18 cellular contexts compared by ENCODE assay signal in genomic region chr19:4210166-4210731, GRCh38. TPM values are rescaled to one million over a fixed set of nuclear protein-coding genes. Genes with fewer than 3 reads are reported as not detected.
DNase-seq lines count a peak whose midpoint lies in the region; ATAC-seq and TF ChIP-seq lines count a peak whose summit lies in the region.
"Had no signal": no experiment of that assay in that cellular context is flagged by ENCODE, and none has a peak within 500 bp of the region (broad histone marks: within the 10 kb centered on the region; RNA-seq: fewer than 3 reads in every experiment).

No MANE protein-coding gene starts in this region.

- peak overlapping the region; percentile 38 for H3K14ac ChIP-seq in neuronal stem cell (ENCODE audit: low read length)

- H4K91ac ChIP-seq in neuronal stem cell (ENCODE audit: low read depth, low read length, poor library complexity) = no peak overlapping the region

- peak overlapping the region; percentile 81 for H2BK15ac ChIP-seq in neuronal stem cell (ENCODE audit: low read length)

- no CpG with 5 or more reads among the region's 15 CpGs for WGBS in neuronal stem cell (ENCODE audit: extremely low coverage in 2 of 2, insufficient read length in 2 of 2, insufficient replicate concordance in 1 of 2), 2 donors

- H4K8ac ChIP-seq in neuronal stem cell (ENCODE audit: low read depth, low read length) = no peak overlapping the region

- H3K4me2 ChIP-seq in neuronal stem cell (ENCODE audit: insufficient read depth, low read length, poor library complexity, severe bottlenecking) = no peak overlapping the region
- H3K4me2 ChIP-seq: GM23338 had no signal

- H3K4ac ChIP-seq in neuronal stem cell (ENCODE audit: low read length) = no peak overlapping the region

- POLR2A ChIA-PET in HEK293 (lab: Yijun Ruan, JAX) = no interaction called here

- peak overlapping the region; percentile 75 for H2AK5ac ChIP-seq in neuronal stem cell (ENCODE audit: low read depth, low read length)

- no peak overlapping the region for H3K23ac ChIP-seq in neuronal stem cell (ENCODE audit: low read depth, low read length, poor library complexity)

- H2BK12ac ChIP-seq in neuronal stem cell (ENCODE audit: low read length) = no peak overlapping the region

- no peak overlapping the region for H3K27ac ChIP-seq in HEK293 (ENCODE audit: extremely low read depth, low read depth, low read length)
- no peak overlapping the region for H3K27ac ChIP-seq in neuronal stem cell (replicated peaks; ENCODE audit: low read length)
- H3K27ac ChIP-seq in lower lobe of right lung = no peak overlapping the region
- H3K27ac ChIP-seq: HL-60 had no signal

- DNase-seq in neuronal stem cell (ENCODE audit: low spot score) (no peak), lower lobe of right lung (no peak), T-helper 2 cell (no peak)
- DNase-seq: ACHN; BE2C; C1 segment of cervical spinal cord; CD4-positive, CD25-positive, alpha-beta regulatory T cell; CD8-positive, alpha-beta memory T cell; COR-L47; GDM1; HCEC 1CT; HFFc6; IMR-90; KBM-7 had no signal

- H3K4me3 ChIP-seq in HEK293 (ENCODE audit: low read depth, low read length) = no peak overlapping the region
- no peak overlapping the region for H3K4me3 ChIP-seq in neuronal stem cell (ENCODE audit: low read length in 2 of 2)
- no peak overlapping the region for H3K4me3 ChIP-seq in lower lobe of right lung
- H3K4me3 ChIP-seq: GM23338 had no signal

- peak overlapping the region; percentile 18 for H2BK120ac ChIP-seq in neuronal stem cell (ENCODE audit: low read depth, low read length)

- TF ChIP-seq CTCF in HEK293 (tag by site-specific recombination; IDR thresholded peaks at IDR 0.05) = no peak
- no peak for TF ChIP-seq CTCF in lower lobe of right lung (IDR thresholded peaks at IDR 0.05)

- H2AFZ ChIP-seq in neuronal stem cell (ENCODE audit: low read length) = no peak overlapping the region
- H2AFZ ChIP-seq: GM23338 had no signal

- no peak overlapping the region for H3K18ac ChIP-seq in neuronal stem cell (ENCODE audit: low read length)

- H3K27me3 ChIP-seq in neuronal stem cell (ENCODE audit: control insufficient read depth in 3 of 3, insufficient read depth in 3 of 3, low read depth in 1 of 3, low read length in 3 of 3) = peaks cover 0 to 17% (median 0%) of the 10 kb centered on the region in 3 experiments
- peaks cover 6% of the 10 kb centered on the region for H3K27me3 ChIP-seq in lower lobe of right lung (ENCODE audit: low read depth)

- H3K79me1 ChIP-seq in neuronal stem cell (ENCODE audit: low read depth, low read length) = no peaks in the 10 kb centered on the region

- H3K9ac ChIP-seq in neuronal stem cell (ENCODE audit: low read depth, low read length, poor library complexity) = no peak overlapping the region

- H3K36me3 ChIP-seq in HEK293 (ENCODE audit: control insufficient read depth in 2 of 2, insufficient read depth in 1 of 2, low read length in 2 of 2) = no peaks in the 10 kb centered on the region
- H3K36me3 ChIP-seq in neuronal stem cell (replicated peaks in 1 of 2; ENCODE audit: control insufficient read depth in 2 of 2, insufficient read depth in 2 of 2, low read length in 2 of 2) = no peaks in the 10 kb centered on the region
- no peaks in the 10 kb centered on the region for H3K36me3 ChIP-seq in lower lobe of right lung
- H3K36me3 ChIP-seq: BE2C had no signal

- no peak overlapping the region for H2BK5ac ChIP-seq in neuronal stem cell (ENCODE audit: low read length)

- CTCF ChIA-PET in HEK293 (lab: Yijun Ruan, JAX) = no interaction called here

- no peaks in the 10 kb centered on the region for H3K9me3 ChIP-seq in HEK293 (ENCODE audit: control insufficient read depth, insufficient read depth, low read depth, low read length)
- H3K9me3 ChIP-seq in neuronal stem cell (replicated peaks in 1 of 2; ENCODE audit: control insufficient read depth in 2 of 2, insufficient read depth in 1 of 2, low read depth in 1 of 2, low read length in 2 of 2) = no peaks in the 10 kb centered on the region
- no peaks in the 10 kb centered on the region for H3K9me3 ChIP-seq in lower lobe of right lung
- H3K9me3 ChIP-seq: BE2C had no signal

- intact Hi-C loops in lower lobe of right lung (cut with DNase I) = no loop called here

- ATAC-seq in lower lobe of right lung = no peak
- ATAC-seq: GM23338 had no signal

- no peaks in the 10 kb centered on the region for H3K4me1 ChIP-seq in HEK293 (ENCODE audit: control insufficient read depth, insufficient read depth, low read length)
- no peaks in the 10 kb centered on the region for H3K4me1 ChIP-seq in neuronal stem cell (ENCODE audit: control insufficient read depth in 2 of 2, insufficient read depth in 1 of 2, low read depth in 1 of 2, low read length in 2 of 2)
- no peaks in the 10 kb centered on the region for H3K4me1 ChIP-seq in lower lobe of right lung
- H3K4me1 ChIP-seq: BE2C had no signal

TF ChIP-seq in HEK293, 187 proteins besides CTCF, POLR2A, EP300 and RAD21:
- peak; percentile 97 for TF ChIP-seq ZNF623 (tag by site-specific recombination; IDR thresholded peaks at IDR 0.05)
- TF ChIP-seq ZSCAN30 (tag by site-specific recombination; IDR thresholded peaks at IDR 0.05) = no peak
- TF ChIP-seq, protein P1, sequence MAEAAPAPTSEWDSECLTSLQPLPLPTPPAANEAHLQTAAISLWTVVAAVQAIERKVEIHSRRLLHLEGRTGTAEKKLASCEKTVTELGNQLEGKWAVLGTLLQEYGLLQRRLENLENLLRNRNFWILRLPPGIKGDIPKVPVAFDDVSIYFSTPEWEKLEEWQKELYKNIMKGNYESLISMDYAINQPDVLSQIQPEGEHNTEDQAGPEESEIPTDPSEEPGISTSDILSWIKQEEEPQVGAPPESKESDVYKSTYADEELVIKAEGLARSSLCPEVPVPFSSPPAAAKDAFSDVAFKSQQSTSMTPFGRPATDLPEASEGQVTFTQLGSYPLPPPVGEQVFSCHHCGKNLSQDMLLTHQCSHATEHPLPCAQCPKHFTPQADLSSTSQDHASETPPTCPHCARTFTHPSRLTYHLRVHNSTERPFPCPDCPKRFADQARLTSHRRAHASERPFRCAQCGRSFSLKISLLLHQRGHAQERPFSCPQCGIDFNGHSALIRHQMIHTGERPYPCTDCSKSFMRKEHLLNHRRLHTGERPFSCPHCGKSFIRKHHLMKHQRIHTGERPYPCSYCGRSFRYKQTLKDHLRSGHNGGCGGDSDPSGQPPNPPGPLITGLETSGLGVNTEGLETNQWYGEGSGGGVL (tag by site-specific recombination; IDR thresholded peaks at IDR 0.05) = peak; percentile 17; the same call in 1 of the 2 replicates
- no peak for TF ChIP-seq GFI1B (tag by site-specific recombination; IDR thresholded peaks at IDR 0.05)

RNA-seq across cellular contexts. Expression of gene EBI3, which starts 19.1 kb away (rescaled TPM):
- polyA plus RNA-seq in neuronal stem cell (2013, experiment 1 of 2) = 0.06 TPM
- 0.03 TPM for polyA plus RNA-seq in neuronal stem cell (2013, experiment 2 of 2)
- total RNA-seq in lower lobe of right lung = 1.7 TPM
- total RNA-seq: CD4-positive, CD25-positive, alpha-beta regulatory T cell had no signal
- polyA plus RNA-seq: CD8-positive, alpha-beta memory T cell had no signal

RNA-seq across cellular contexts. Expression of gene ANKRD24, which starts 27.8 kb away (rescaled TPM):
- polyA plus RNA-seq in neuronal stem cell (2013, experiment 1 of 2) = 0.60 TPM
- 0.64 TPM for polyA plus RNA-seq in neuronal stem cell (2013, experiment 2 of 2)
- 1.9 TPM for total RNA-seq in lower lobe of right lung

RNA-seq across cellular contexts. Expression of gene SIRT6, which starts 27.9 kb away (rescaled TPM):
- polyA plus RNA-seq in neuronal stem cell (2013, experiment 1 of 2) = 14.7 TPM
- polyA plus RNA-seq in neuronal stem cell (2013, experiment 2 of 2) = 15.1 TPM
- 18.1 TPM for total RNA-seq in lower lobe of right lung

RNA-seq across cellular contexts. Expression of gene YJU2, which starts 36.6 kb away (rescaled TPM):
- 17.8 TPM for polyA plus RNA-seq in neuronal stem cell (2013, experiment 1 of 2)
- 16.3 TPM for polyA plus RNA-seq in neuronal stem cell (2013, experiment 2 of 2)
- total RNA-seq in lower lobe of right lung = 16.7 TPM

RNA-seq across cellular contexts. Expression of gene CREB3L3, which starts 56.8 kb away (rescaled TPM):
- 0.11 TPM for polyA plus RNA-seq in neuronal stem cell (2013, experiment 1 of 2)
- polyA plus RNA-seq in neuronal stem cell (2013, experiment 2 of 2) = 0.07 TPM
- not detected for total RNA-seq in lower lobe of right lung
- total RNA-seq: CD4-positive, CD25-positive, alpha-beta regulatory T cell; CD8-positive, alpha-beta memory T cell; GM23338; HFFc6; HT1080; IMR-90 had no signal
- polyA plus RNA-seq: IMR-90 had no signal
